8 cellular contexts compared by ENCODE assay signal in genomic region chr15:100918690-100919480, GRCh38. TPM values are rescaled to one million over a fixed set of nuclear protein-coding genes. Genes with fewer than 3 reads are reported as not detected.
A peak's percentile ranks its signal among the peaks of the same experiment; 100 is the strongest.
DNase-seq lines count a peak whose midpoint lies in the region; ATAC-seq and TF ChIP-seq lines count a peak whose summit lies in the region.

Gene LRRK1 (plus strand): TSS chr15:100919357. CDS start chr15:100924633, 5,276 bp downstream.

- H3K9me3 ChIP-seq in ascending aorta (no peaks in the 10 kb centered on the region), skeletal muscle tissue (ENCODE audit: control insufficient read depth in 3 of 3, low read length in 3 of 3) (no peaks in the 10 kb centered on the region)

- peak in 1 of 3 experiments; percentile 5 for TF ChIP-seq CTCF in ascending aorta (IDR thresholded peaks at IDR 0.05)

- H3K4me1 ChIP-seq in ascending aorta: peaks cover 0 to 3% of the 10 kb centered on the region in 2 donors
- H3K4me1 ChIP-seq in skeletal muscle tissue (ENCODE audit: control insufficient read depth in 3 of 3, insufficient read depth in 3 of 3, low read length in 3 of 3): peaks cover 14 to 27% (median 23%) of the 10 kb centered on the region in 3 donors

- H3K4me3 ChIP-seq in ascending aorta (peak within 1 kb of the TSS; percentile 75 to 99), iPS-11a (ENCODE audit: low read depth, low read length) (peak within 1 kb of the TSS; percentile 50), skeletal muscle tissue (ENCODE audit: low read length in 3 of 3) (peak within 1 kb of the TSS; percentile 67 to 73 (median 71))

- ATAC-seq in GM21825 (IDR thresholded peaks at IDR 0.05; ENCODE audit: unreplicated experiment): peak; percentile 31
- ATAC-seq in GM21390 (IDR thresholded peaks at IDR 0.05; ENCODE audit: unreplicated experiment): no peak

- H3K36me3 ChIP-seq in ascending aorta: no peaks in the 10 kb centered on the region
- H3K36me3 ChIP-seq in skeletal muscle tissue (ENCODE audit: control insufficient read depth in 3 of 3, insufficient read depth in 3 of 3, low read length in 3 of 3): peaks cover 0 to 2% (median 0%) of the 10 kb centered on the region in 3 donors

- no peaks in the 10 kb centered on the region for H3K27me3 ChIP-seq in ascending aorta
- peaks cover 2 to 29% (median 24%) of the 10 kb centered on the region in 3 donors for H3K27me3 ChIP-seq in skeletal muscle tissue (ENCODE audit: control insufficient read depth in 3 of 3, insufficient read depth in 3 of 3, low read length in 3 of 3)

- peak within 1 kb of the TSS; percentile 55 to 72 (median 64) for H3K9ac ChIP-seq in skeletal muscle tissue (ENCODE audit: low read depth in 1 of 3, low read length in 3 of 3)

- DNase-seq in ELF-1 (ENCODE audit: low read depth, low spot score) (peak; percentile 40), NCI-H2171 (lab: John Stamatoyannopoulos, UW) (peak; percentile 36), ascending aorta (ENCODE audit: low spot score in 2 of 2) (no peak)
- DNase-seq in activated CD4-positive, CD25-positive, alpha-beta regulatory T cell treated with anti-CD3 and anti-CD28 coated beads, Interleukin-2, amount 50 U/mL, for 72 hours: no peak

- H3K27ac ChIP-seq in ascending aorta: peak within 1 kb of the TSS; percentile 66 to 68
- no peak within 1 kb of the TSS for H3K27ac ChIP-seq in skeletal muscle tissue (ENCODE audit: low read depth, low read length)

- intact Hi-C loops in ascending aorta (cut with DNase I): loop anchor here (1.0 to 5.0 kb wide), 3 partner anchors 88 to 358 kb away; partner anchors contain the start of gene SELENOS

RNA-seq across cellular contexts. Expression of gene LRRK1, which starts in this region (rescaled TPM):
- 105 TPM for total RNA-seq in ascending aorta
- 3.7 TPM for total RNA-seq in skeletal muscle tissue

Comparison
In these comparisons a context has a peak if more than half of its experiments do, and no peak if none do; other contexts are left out.
1. RNA of gene LRRK1 (total RNA-seq): 105 TPM in ascending aorta (single experiment); 3.7 TPM in skeletal muscle tissue (single experiment); every median in the first group is over 10 times any median in the second.
2. DNase-seq: peak in ELF-1 (single experiment) and NCI-H2171 (single experiment); none in ascending aorta (0 of 2) and activated CD4-positive, CD25-positive, alpha-beta regulatory T cell treated with anti-CD3 and anti-CD28 coated beads, Interleukin-2, amount 50 U/mL, for 72 hours (single experiment).
3. Peak in every context shown above with its lines, with median percentiles within 50 percentile points of each other: H3K4me3 ChIP-seq.